ENCODE assay signal across 8 cellular contexts in the genomic region with DNA sequence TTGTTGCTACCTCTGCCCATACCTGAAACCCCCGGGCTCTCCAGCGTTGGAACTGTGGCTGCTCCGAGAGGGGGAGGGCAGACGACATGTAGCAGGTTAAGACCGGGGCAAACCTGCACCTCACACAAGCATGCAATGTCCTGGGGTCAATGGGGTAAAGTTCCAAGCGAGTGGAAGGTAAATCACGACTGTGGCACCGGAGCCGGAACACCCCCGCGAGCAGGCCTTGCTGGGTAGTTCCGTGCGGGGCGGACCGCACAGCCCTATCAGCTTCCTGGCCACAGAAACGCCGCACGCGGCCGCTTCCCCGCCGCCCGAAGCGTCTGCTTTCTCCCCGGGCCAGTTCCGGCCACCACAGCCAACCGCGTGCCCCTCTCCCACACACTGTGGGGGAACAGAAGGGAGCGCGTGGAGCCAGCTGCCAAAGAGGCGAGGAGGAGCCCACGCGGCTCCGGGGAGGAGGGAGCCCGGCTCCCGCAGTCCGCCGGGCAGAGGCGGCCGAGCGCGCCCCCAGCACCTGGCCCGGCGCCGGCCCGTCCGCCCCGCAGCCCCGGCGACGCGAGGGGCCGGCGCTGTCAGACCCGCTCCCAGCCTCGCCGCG. TPM values are rescaled to one million over a fixed set of nuclear protein-coding genes. Genes with fewer than 3 reads are reported as not detected.
DNase-seq lines count a peak whose midpoint lies in the region; ATAC-seq and TF ChIP-seq lines count a peak whose summit lies in the region.

No MANE protein-coding gene starts in this region.

- H3K4me2 ChIP-seq in SK-N-SH = peak overlapping the region; percentile 79

- peak overlapping the region; percentile 55 for H3K4me3 ChIP-seq in A673 (ENCODE audit: low read depth, low read length, poor library complexity, severe bottlenecking)
- peak overlapping the region; percentile 31; the same call in 1 of the 2 replicates for H3K4me3 ChIP-seq in GM08714 (ENCODE audit: low read length)
- peak overlapping the region; percentile 48 to 55 for H3K4me3 ChIP-seq in SK-N-SH (ENCODE audit: low read depth in 2 of 2, low read length in 1 of 2)
- H3K4me3 ChIP-seq in colonic mucosa = peak overlapping the region; percentile 44
- peak overlapping the region; percentile 38 for H3K4me3 ChIP-seq in lung
- H3K4me3 ChIP-seq in tibial artery = peak overlapping the region; percentile 50 to 61

- TF ChIP-seq CTCF in A673 (conservative IDR thresholded peaks at IDR 0.05; ENCODE audit: low read depth, low read length) = no peak
- TF ChIP-seq CTCF in SK-N-SH (IDR thresholded peaks at IDR 0.05) = no peak
- TF ChIP-seq CTCF in colonic mucosa (IDR thresholded peaks at IDR 0.05) = no peak
- TF ChIP-seq CTCF in lung (IDR thresholded peaks at IDR 0.05; ENCODE audit: control extremely low read depth, extremely low read depth) = no peak
- TF ChIP-seq CTCF in tibial artery (IDR thresholded peaks at IDR 0.05) = no peak

- H3K4me1 ChIP-seq in A673 (ENCODE audit: insufficient read depth, low read length, poor library complexity, severe bottlenecking) = no peaks in the 10 kb centered on the region
- peaks cover 0 to 25% of the 10 kb centered on the region in 2 experiments; a peak in 1 of 4 replicates for H3K4me1 ChIP-seq in SK-N-SH (ENCODE audit: control insufficient read depth in 1 of 2, insufficient read depth in 2 of 2, low read depth in 1 of 2, low read length in 1 of 2)
- no peaks in the 10 kb centered on the region for H3K4me1 ChIP-seq in colonic mucosa
- peaks cover 0 to 2% of the 10 kb centered on the region in 2 donors for H3K4me1 ChIP-seq in lung (ENCODE audit: control insufficient read depth in 2 of 2, insufficient read depth in 2 of 2, low read length in 2 of 2)
- peaks cover 0 to 22% (median 11%) of the 10 kb centered on the region in 4 donors for H3K4me1 ChIP-seq in tibial artery

- POLR2A ChIA-PET in A673 (lab: Charles Lee; ENCODE audit: low non-redundant PET) = no interaction called here
- POLR2A ChIA-PET in SK-N-SH (lab: Yijun Ruan, JAX) = interaction anchor here (1.0 to 1.1 kb wide), 4 partner anchors 18 to 89 kb away, joined by 3 to 4 read pairs (median 3); a partner anchor contains a TSS

- BruUV-seq in A673 (replicated peaks; lab: Mats Ljungman, UMichigan) = no TSS peak

- no peak for TF ChIP-seq RAD21 in SK-N-SH (IDR thresholded peaks at IDR 0.05; ENCODE audit: low read length)

- H3K9me2 ChIP-seq in SK-N-SH = no peaks in the 10 kb centered on the region

- ATAC-seq in lung (ENCODE audit: insufficient read depth, low FRiP score) (peak; percentile 39), GM19455 (IDR thresholded peaks at IDR 0.05; ENCODE audit: unreplicated experiment) (no peak)

- H2AFZ ChIP-seq in SK-N-SH (ENCODE audit: low read depth) = 0 out of 2 replicates have a peak overlapping the region, but pooled peaks have one; percentile 67

- DNase-seq in A673 (ENCODE audit: low spot score) (no peak), SK-N-SH (peak; percentile 84), colonic mucosa (no peak), lung (ENCODE audit: low spot score) (no peak), tibial artery (no peak), inferior parietal cortex (ENCODE audit: extremely low spot score) (no peak)

- no peaks in the 10 kb centered on the region for H4K20me1 ChIP-seq in SK-N-SH (ENCODE audit: insufficient read depth)

- intact Hi-C loops in A673 (cut with micrococcal nuclease; ENCODE audit: unreplicated experiment) (no loop called here), colonic mucosa (cut with DNase I) (no loop called here), tibial artery (cut with DNase I; ENCODE audit: low total_unique reads) (no loop called here)

- H3F3A ChIP-seq in SK-N-SH (replicated peaks; ENCODE audit: insufficient read depth) = no peaks in the 10 kb centered on the region

- H3K27me3 ChIP-seq in A673 (replicated peaks; ENCODE audit: insufficient read depth, low read depth, low read length, poor library complexity) (peaks cover 14% of the 10 kb centered on the region), SK-N-SH (ENCODE audit: insufficient read depth) (no peaks in the 10 kb centered on the region), colonic mucosa (peaks cover 11% of the 10 kb centered on the region), lung (ENCODE audit: control insufficient read depth, insufficient read depth) (no peaks in the 10 kb centered on the region), tibial artery (peaks cover 0 to 44% of the 10 kb centered on the region in 2 donors)

- H3K9ac ChIP-seq in SK-N-SH (peak overlapping the region; percentile 48; the same call in 1 of the 2 replicates), colonic mucosa (ENCODE audit: low read depth in 2 of 2, low read length in 2 of 2) (peak overlapping the region; percentile 44 to 68)

- 5% methylated on average over 29 of the region's 58 CpGs for WGBS in SK-N-SH (ENCODE audit: low lambda C conversion rate)
- 0 to 1% methylated on average over 54 to 58 of the region's 58 CpGs for WGBS in lung, 2 donors

- H3K27ac ChIP-seq in A673 (ENCODE audit: low read depth, low read length, poor library complexity, severe bottlenecking) = peak overlapping the region; percentile 0
- peak overlapping the region in 1 of 2 experiments; percentile 58; a peak in 2 of 4 replicates for H3K27ac ChIP-seq in SK-N-SH (ENCODE audit: low read depth in 2 of 2, low read length in 1 of 2)
- no peak overlapping the region for H3K27ac ChIP-seq in colonic mucosa
- no peak overlapping the region for H3K27ac ChIP-seq in lung (ENCODE audit: low read depth in 1 of 2, low read length in 1 of 2)
- no peak overlapping the region for H3K27ac ChIP-seq in tibial artery

- H3K36me3 ChIP-seq in A673 (ENCODE audit: insufficient read depth, low read length, poor library complexity, severe bottlenecking) = no peaks in the 10 kb centered on the region
- no peaks in the 10 kb centered on the region for H3K36me3 ChIP-seq in SK-N-SH (replicated peaks in 1 of 2; ENCODE audit: control insufficient read depth in 1 of 2, insufficient read depth in 2 of 2, low read length in 1 of 2)
- no peaks in the 10 kb centered on the region for H3K36me3 ChIP-seq in colonic mucosa
- H3K36me3 ChIP-seq in lung (ENCODE audit: control insufficient read depth in 2 of 2, insufficient read depth in 2 of 2, low read length in 2 of 2) = no peaks in the 10 kb centered on the region
- no peaks in the 10 kb centered on the region for H3K36me3 ChIP-seq in tibial artery

- no peaks in the 10 kb centered on the region for H3K9me3 ChIP-seq in A673 (ENCODE audit: low read depth, low read length, poor library complexity, severe bottlenecking)
- no peaks in the 10 kb centered on the region for H3K9me3 ChIP-seq in SK-N-SH
- H3K9me3 ChIP-seq in colonic mucosa = no peaks in the 10 kb centered on the region
- H3K9me3 ChIP-seq in lung (ENCODE audit: control insufficient read depth in 2 of 2, insufficient read depth in 1 of 2, low read length in 1 of 2) = no peaks in the 10 kb centered on the region
- H3K9me3 ChIP-seq in tibial artery = no peaks in the 10 kb centered on the region

- CTCF ChIA-PET in A673 (lab: Charles Lee) = no interaction called here
- CTCF ChIA-PET in SK-N-SH (lab: Yijun Ruan, JAX) = interaction anchor here (1.0 to 2.0 kb wide), 3 partner anchors 22 to 49 kb away, joined by 3 to 6 read pairs (median 3); no protein-coding TSS in a partner anchor

- no peaks in the 10 kb centered on the region for H3K79me2 ChIP-seq in SK-N-SH (ENCODE audit: insufficient read depth)

- no peak for TF ChIP-seq EP300 in SK-N-SH (IDR thresholded peaks at IDR 0.05; ENCODE audit: borderline replicate concordance in 1 of 2, low read depth in 1 of 2, low read length in 1 of 2)

TF ChIP-seq in SK-N-SH, 30 proteins besides CTCF, POLR2A, EP300 and RAD21 (continues in another document):
- TF ChIP-seq, protein P1, sequence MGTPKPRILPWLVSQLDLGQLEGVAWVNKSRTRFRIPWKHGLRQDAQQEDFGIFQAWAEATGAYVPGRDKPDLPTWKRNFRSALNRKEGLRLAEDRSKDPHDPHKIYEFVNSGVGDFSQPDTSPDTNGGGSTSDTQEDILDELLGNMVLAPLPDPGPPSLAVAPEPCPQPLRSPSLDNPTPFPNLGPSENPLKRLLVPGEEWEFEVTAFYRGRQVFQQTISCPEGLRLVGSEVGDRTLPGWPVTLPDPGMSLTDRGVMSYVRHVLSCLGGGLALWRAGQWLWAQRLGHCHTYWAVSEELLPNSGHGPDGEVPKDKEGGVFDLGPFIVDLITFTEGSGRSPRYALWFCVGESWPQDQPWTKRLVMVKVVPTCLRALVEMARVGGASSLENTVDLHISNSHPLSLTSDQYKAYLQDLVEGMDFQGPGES (IDR thresholded peaks at IDR 0.05; ENCODE audit: low read depth, low read length) = no peak
- TF ChIP-seq RFX5 (IDR thresholded peaks at IDR 0.05; ENCODE audit: low read length) (no peak), FOXJ3 (CRISPR knock-in tag; IDR thresholded peaks at IDR 0.05) (no peak), MXI1 (IDR thresholded peaks at IDR 0.05; ENCODE audit: low read depth, low read length) (peak; percentile 66), SMC3 (IDR thresholded peaks at IDR 0.05; ENCODE audit: low read depth, low read length) (no peak), JUND (IDR thresholded peaks at IDR 0.05) (no peak), TCF12 (IDR thresholded peaks at IDR 0.05) (no peak)
- TF ChIP-seq, protein P2, sequence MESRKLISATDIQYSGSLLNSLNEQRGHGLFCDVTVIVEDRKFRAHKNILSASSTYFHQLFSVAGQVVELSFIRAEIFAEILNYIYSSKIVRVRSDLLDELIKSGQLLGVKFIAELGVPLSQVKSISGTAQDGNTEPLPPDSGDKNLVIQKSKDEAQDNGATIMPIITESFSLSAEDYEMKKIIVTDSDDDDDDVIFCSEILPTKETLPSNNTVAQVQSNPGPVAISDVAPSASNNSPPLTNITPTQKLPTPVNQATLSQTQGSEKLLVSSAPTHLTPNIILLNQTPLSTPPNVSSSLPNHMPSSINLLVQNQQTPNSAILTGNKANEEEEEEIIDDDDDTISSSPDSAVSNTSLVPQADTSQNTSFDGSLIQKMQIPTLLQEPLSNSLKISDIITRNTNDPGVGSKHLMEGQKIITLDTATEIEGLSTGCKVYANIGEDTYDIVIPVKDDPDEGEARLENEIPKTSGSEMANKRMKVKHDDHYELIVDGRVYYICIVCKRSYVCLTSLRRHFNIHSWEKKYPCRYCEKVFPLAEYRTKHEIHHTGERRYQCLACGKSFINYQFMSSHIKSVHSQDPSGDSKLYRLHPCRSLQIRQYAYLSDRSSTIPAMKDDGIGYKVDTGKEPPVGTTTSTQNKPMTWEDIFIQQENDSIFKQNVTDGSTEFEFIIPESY (IDR thresholded peaks at IDR 0.05; ENCODE audit: borderline replicate concordance, low read depth) = no peak

RNA-seq across cellular contexts. Expression of a gene that starts 1.6 kb away (rescaled TPM):
- 21.1 and 34.4 TPM in 2 replicates for total RNA-seq in A673 (2021)
- 16.2 and 19.7 TPM in 2 replicates for polyA plus RNA-seq in SK-N-SH (2012; rRNA removed)
- 8.6 and 11.2 TPM in 2 replicates for polyA plus RNA-seq in SK-N-SH (2012; cell fraction: cytosol; rRNA removed)
- polyA plus RNA-seq in SK-N-SH (2012; cell fraction: nucleus; rRNA removed) = 76.3 and 105 TPM in 2 replicates
- total RNA-seq in colonic mucosa = 1 to 10 TPM; 3.7 to 7.1 TPM
- total RNA-seq in lung = 10 to 100 TPM; 13.2 to 16.1 TPM
- 1 to 10 TPM; 4.7 to 9.4 TPM for polyA plus RNA-seq in lung

RNA-seq across cellular contexts. Expression of a gene that starts 49.7 kb away (rescaled TPM):
- total RNA-seq in A673 (2021) = 35.0 and 40.5 TPM in 2 replicates
- 31.1 and 43.3 TPM in 2 replicates for polyA plus RNA-seq in SK-N-SH (2012; rRNA removed)
- polyA plus RNA-seq in SK-N-SH (2012; cell fraction: cytosol; rRNA removed) = 26.1 and 30.8 TPM in 2 replicates
- polyA plus RNA-seq in SK-N-SH (2012; cell fraction: nucleus; rRNA removed) = 59.8 and 93.4 TPM in 2 replicates
- total RNA-seq in colonic mucosa = 10 to 100 TPM; 14.1 to 16.5 TPM
- total RNA-seq in lung = 10 to 100 TPM; 12.3 to 33.9 TPM
- 1 to 10 TPM; 9.4 to 10.0 TPM for polyA plus RNA-seq in lung
